ENCODE assay signal across 18 cellular contexts in the genomic region with DNA sequence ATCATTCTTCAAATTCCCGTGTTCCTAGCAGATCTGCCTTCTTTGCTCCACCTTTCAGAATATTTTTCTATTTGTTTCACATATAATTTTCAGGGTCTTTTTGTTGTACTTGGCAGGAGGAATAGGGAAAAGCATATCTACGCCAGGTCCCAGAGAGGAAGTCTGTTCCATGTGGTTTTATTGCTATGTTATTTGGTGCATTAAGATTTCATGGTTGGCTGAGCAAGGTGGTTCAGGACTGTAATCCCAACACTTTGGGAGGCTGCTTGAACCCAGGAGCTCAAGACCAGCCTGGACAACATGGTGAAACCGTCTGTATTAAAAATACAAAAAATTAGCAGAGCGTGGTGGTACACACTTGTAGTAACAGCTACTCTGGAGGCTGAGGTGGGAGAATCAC. TPM values are rescaled to one million over a fixed set of nuclear protein-coding genes. Genes with fewer than 3 reads are reported as not detected.
DNase-seq lines count a peak whose midpoint lies in the region; TF ChIP-seq lines count a peak whose summit lies in the region.
"Had no signal": no experiment of that assay in that cellular context is flagged by ENCODE, and none has a peak within 500 bp of the region (broad histone marks: within the 10 kb centered on the region; RNA-seq: fewer than 3 reads in every experiment).

No MANE protein-coding gene starts in this region.

- H3K4me1 Mint-ChIP-seq in neural crest cell = peaks cover 10% of the 10 kb centered on the region
- no peaks in the 10 kb centered on the region for H3K4me1 Mint-ChIP-seq in CD8-positive, alpha-beta memory T cell

- DNase-seq in KBM-7 = peak; percentile 25
- DNase-seq in astrocyte of the hippocampus (ENCODE audit: low read depth, low spot score) = peak; percentile 21
- DNase-seq in neural crest cell (ENCODE audit: low read depth, low spot score) = no peak
- DNase-seq in CD8-positive, alpha-beta memory T cell = no peak
- no peak for DNase-seq in medulla oblongata (ENCODE audit: extremely low spot score)
- DNase-seq in NCI-H226 = no peak
- DNase-seq in foreskin melanocyte = no peak
- DNase-seq: Calu3; CD4-positive, alpha-beta T cell; COR-L47; DMS53; DMS79 treated with DMSO at 0.1 percent for 48 hours; GF-D8; GM23248; H7; HCEC 1CT had no signal

- H3K4me3 ChIP-seq in BLaER1 treated with 17β-estradiol and CSF1 and Interleukin-3, amounts not matched to agents 10 nM and 100 nM = no peak overlapping the region
- H3K4me3 ChIP-seq in CD8-positive, alpha-beta memory T cell (ENCODE audit: low read length) = no peak overlapping the region
- H3K4me3 ChIP-seq: GM23248 had no signal

- no peaks in the 10 kb centered on the region for H3K36me3 ChIP-seq in BLaER1 treated with 17β-estradiol and CSF1 and Interleukin-3, amounts not matched to agents 10 nM and 100 nM
- no peaks in the 10 kb centered on the region for H3K36me3 ChIP-seq in CD8-positive, alpha-beta memory T cell (ENCODE audit: insufficient read depth, low read length)

- H3K9me3 ChIP-seq in BLaER1 treated with 17β-estradiol and CSF1 and Interleukin-3, amounts not matched to agents 10 nM and 100 nM (replicated peaks in 1 of 11) = peaks cover 0 to 11% (median 0%) of the 10 kb centered on the region in 11 experiments; a peak in 6 of 22 replicates
- H3K9me3 ChIP-seq in CD8-positive, alpha-beta memory T cell (ENCODE audit: low read length) = no peaks in the 10 kb centered on the region

- no peaks in the 10 kb centered on the region for H3K27me3 ChIP-seq in BLaER1 treated with 17β-estradiol and CSF1 and Interleukin-3, amounts not matched to agents 10 nM and 100 nM
- H3K27me3 ChIP-seq in CD8-positive, alpha-beta memory T cell (ENCODE audit: insufficient read depth, low read length, poor library complexity, severe bottlenecking) = peaks cover 20% of the 10 kb centered on the region

- H3K27ac Mint-ChIP-seq in neural crest cell (ENCODE audit: unreplicated experiment) = peak overlapping the region; percentile 29
- H3K27ac Mint-ChIP-seq in CD8-positive, alpha-beta memory T cell = no peak overlapping the region
- H3K27ac Mint-ChIP-seq: CD14-positive monocyte; CD4-positive, alpha-beta T cell had no signal

- no peaks in the 10 kb centered on the region for H3K9me3 Mint-ChIP-seq in neural crest cell
- no peaks in the 10 kb centered on the region for H3K9me3 Mint-ChIP-seq in CD8-positive, alpha-beta memory T cell
- H3K9me3 Mint-ChIP-seq: CD4-positive, alpha-beta T cell had no signal

- H3K27me3 Mint-ChIP-seq in neural crest cell (ENCODE audit: low read depth) = peaks cover 12% of the 10 kb centered on the region
- H3K27me3 Mint-ChIP-seq in CD8-positive, alpha-beta memory T cell = peaks cover 28 to 79% of the 10 kb centered on the region in 2 donors

- POLR2A ChIA-PET in CD8-positive, alpha-beta memory T cell (lab: Charles Lee) = no interaction called here

- H3K9ac ChIP-seq in BLaER1 treated with 17β-estradiol and CSF1 and Interleukin-3, amounts not matched to agents 10 nM and 100 nM = no peak overlapping the region
- H3K9ac ChIP-seq: GM23248 had no signal

- H3K4me1 ChIP-seq in BLaER1 treated with 17β-estradiol and CSF1 and Interleukin-3, amounts not matched to agents 10 nM and 100 nM = peaks cover 11 to 28% (median 22%) of the 10 kb centered on the region in 10 experiments
- H3K4me1 ChIP-seq in CD8-positive, alpha-beta memory T cell (ENCODE audit: insufficient read depth, low read length) = no peaks in the 10 kb centered on the region

- in situ Hi-C loops in KBM-7 (cut with MboI; ENCODE audit: low pct_unique_long_range_greater_than_20kb, low sequenced_read_pairs) = no loop called here

- H3K4me2 ChIP-seq in BLaER1 treated with 17β-estradiol and CSF1 and Interleukin-3, amounts not matched to agents 10 nM and 100 nM = peak overlapping the region in 8 of 11 experiments; percentile 1 to 40 (median 28); a peak in 11 of 22 replicates

- no peaks in the 10 kb centered on the region for H4K20me1 ChIP-seq in BLaER1 treated with 17β-estradiol and CSF1 and Interleukin-3, amounts not matched to agents 10 nM and 100 nM

- H3K36me3 Mint-ChIP-seq in neural crest cell (ENCODE audit: low read depth) = no peaks in the 10 kb centered on the region
- no peaks in the 10 kb centered on the region for H3K36me3 Mint-ChIP-seq in CD8-positive, alpha-beta memory T cell
- H3K36me3 Mint-ChIP-seq: CD14-positive monocyte had no signal

- CTCF ChIA-PET in CD8-positive, alpha-beta memory T cell (lab: Charles Lee) = no interaction called here

- H3K4me3 Mint-ChIP-seq in neural crest cell = no peak overlapping the region
- no peak overlapping the region for H3K4me3 Mint-ChIP-seq in CD8-positive, alpha-beta memory T cell
- H3K4me3 Mint-ChIP-seq: CD14-positive monocyte; CD4-positive, alpha-beta T cell had no signal

- H3K27ac ChIP-seq in BLaER1 treated with 17β-estradiol and CSF1 and Interleukin-3, amounts not matched to agents 10 nM and 100 nM = no peak overlapping the region
- no peak overlapping the region for H3K27ac ChIP-seq in CD8-positive, alpha-beta memory T cell (ENCODE audit: low read depth, low read length)
- H3K27ac ChIP-seq: GM23248 had no signal

- no peak for TF ChIP-seq CTCF in neural crest cell (conservative IDR thresholded peaks at IDR 0.05)

RNA-seq across cellular contexts. Expression of a gene that starts 36.1 kb away (rescaled TPM):
- 118 and 120 TPM in 2 replicates for total RNA-seq in neural crest cell
- 10 to 100 TPM; 12.1 to 13.1 TPM for total RNA-seq in CD8-positive, alpha-beta memory T cell
- 1.6 TPM for polyA plus RNA-seq in CD8-positive, alpha-beta memory T cell

Comparison
In these comparisons a context has a peak if more than half of its experiments do, and no peak if none do; other contexts are left out.
1. DNase-seq: peak in KBM-7 (single experiment) and astrocyte of the hippocampus (single experiment); none in neural crest cell (single experiment), CD8-positive, alpha-beta memory T cell (0 of 5), medulla oblongata (single experiment), NCI-H226 (single experiment) and foreskin melanocyte (single experiment).